34 cellular contexts compared by ENCODE assay signal in genomic region chr9:120382453-120382852, GRCh38.
"Had no signal": no experiment of that assay in that cellular context is flagged by ENCODE, and none has a peak within 500 bp of the region (broad histone marks: within the 10 kb centered on the region; RNA-seq: fewer than 3 reads in every experiment).

No MANE protein-coding gene starts in this region.

- H3K36me3 ChIP-seq: brain microvascular endothelial cell, cardiac muscle cell, Peyer's patch had no signal

- H3K27ac ChIP-seq: brain microvascular endothelial cell, cardiac muscle cell, Peyer's patch, VCaP had no signal

- H3K9me3 Mint-ChIP-seq: activated B cell treated with CpG ODN at 0.5 μM for 24 hours had no signal

- H3K27me3 Mint-ChIP-seq: activated B cell treated with CpG ODN at 0.5 μM for 24 hours; activated naive CD4-positive, alpha-beta T cell treated with anti-CD3 and anti-CD28 coated beads, Interleukin-2, amount 10 ng/mL, durations not matched to agents 7 days and 5 days; activated naive CD8-positive, alpha-beta T cell had no signal

- ATAC-seq: activated CD8-positive, alpha-beta T cell treated with anti-CD3 and anti-CD28 coated beads, Interleukin-2, amount 10 ng/mL, durations not matched to agents 7 days and 5 days; activated T-cell treated with anti-CD3 and anti-CD28 coated beads, Interleukin-2, amount 50 U/mL, for 4 hours; PC-3 had no signal

- H3K4me3 Mint-ChIP-seq: activated B cell treated with CpG ODN at 0.5 μM for 24 hours; activated CD8-positive, alpha-beta T cell treated with anti-CD3 and anti-CD28 coated beads, Interleukin-2, amount 10 ng/mL, durations not matched to agents 7 days and 5 days; activated naive CD4-positive, alpha-beta T cell treated with anti-CD3 and anti-CD28 coated beads, Interleukin-2, amount 10 ng/mL, durations not matched to agents 7 days and 5 days; activated naive CD8-positive, alpha-beta T cell; activated T-cell treated with anti-CD3 and anti-CD28 coated beads, Interleukin-2, amount 50 U/mL, for 4 hours; activated T-helper 1 cell treated with anti-CD3 and anti-CD28 coated beads, Interleukin-12 subunit alpha, Interleukin-12 subunit beta, Interleukin-2, Interleukin-4 antibody, amounts not matched to agents 30 ng/mL and 10 ng/mL and 1 ng/mL, durations not matched to agents 14 hours and 24 hours and 36 hours had no signal

- H3K4me3 ChIP-seq: cardiac muscle cell, Peyer's patch had no signal

- H3K27ac Mint-ChIP-seq: activated B cell treated with CpG ODN at 0.5 μM for 24 hours; activated CD8-positive, alpha-beta T cell treated with anti-CD3 and anti-CD28 coated beads, Interleukin-2, amount 10 ng/mL, durations not matched to agents 7 days and 5 days; activated naive CD4-positive, alpha-beta T cell treated with anti-CD3 and anti-CD28 coated beads, Interleukin-2, amount 10 ng/mL, durations not matched to agents 7 days and 5 days; activated naive CD8-positive, alpha-beta T cell; activated T-helper 1 cell treated with anti-CD3 and anti-CD28 coated beads, Interleukin-12 subunit alpha, Interleukin-12 subunit beta, Interleukin-2, Interleukin-4 antibody, amounts not matched to agents 30 ng/mL and 10 ng/mL and 1 ng/mL, durations not matched to agents 14 hours and 24 hours and 36 hours had no signal

- H3K27me3 ChIP-seq: brain microvascular endothelial cell, cardiac muscle cell, Peyer's patch had no signal

- H3K4me1 ChIP-seq: Peyer's patch had no signal

- DNase-seq: activated B cell treated with CpG ODN at 0.5 μM for 24 hours; activated CD4-positive, alpha-beta T cell treated with anti-CD3 and anti-CD28 coated beads for 4 hours; activated CD4-positive, alpha-beta T cell treated with anti-CD3 and anti-CD28 coated beads, Interleukin-2, amount 50 U/mL, for 4 hours; activated CD4-positive, CD25-positive, alpha-beta regulatory T cell treated with anti-CD3 and anti-CD28 coated beads, Interleukin-2, amount 50 U/mL, for 72 hours; activated CD8-positive, alpha-beta T cell treated with anti-CD3 and anti-CD28 coated beads, Interleukin-2, amount 10 ng/mL, durations not matched to agents 7 days and 5 days; activated effector memory CD4-positive, alpha-beta T cell treated with Interleukin-2 at 50 U/mL for 16 hours; activated naive CD4-positive, alpha-beta T cell treated with anti-CD3 and anti-CD28 coated beads, Interleukin-2, amount 10 ng/mL, durations not matched to agents 7 days and 5 days; activated T-cell treated with anti-CD3 and anti-CD28 coated beads, Interleukin-2, amount 50 U/mL, for 4 hours; amniotic stem cell; aorta; brain microvascular endothelial cell; Kasumi-1; KG1; MM.1S; MV-4-11; NCI-H1092; NCI-H1436 treated with DMSO at 0.1 percent for 48 hours; NCI-H1694 treated with DMSO at 0.1 percent for 48 hours; NCI-H2029; NCI-H345; NCI-H524 treated with DMSO at 0.1 percent for 48 hours; NCI-H774; PC-3; Peyer's patch; Right ventricle myocardium superior; RPMI8226; SW 1271; T-helper 1 cell; T-helper 2 cell; T-helper 9 cell had no signal

- H3K36me3 Mint-ChIP-seq: activated naive CD4-positive, alpha-beta T cell treated with anti-CD3 and anti-CD28 coated beads, Interleukin-2, amount 10 ng/mL, durations not matched to agents 7 days and 5 days had no signal

- H3K4me1 Mint-ChIP-seq: activated B cell treated with CpG ODN at 0.5 μM for 24 hours; activated naive CD4-positive, alpha-beta T cell treated with anti-CD3 and anti-CD28 coated beads, Interleukin-2, amount 10 ng/mL, durations not matched to agents 7 days and 5 days had no signal
